Comparison of ENCODE assay signal across 15 cellular contexts in genomic region chr2:200445284-200445683, GRCh38.
"Had no signal": no experiment of that assay in that cellular context is flagged by ENCODE, and none has a peak within 500 bp of the region (broad histone marks: within the 10 kb centered on the region; RNA-seq: fewer than 3 reads in every experiment).

No MANE protein-coding gene starts in this region.

- H3K27ac ChIP-seq: ascending aorta, hepatocyte, left ventricle myocardium inferior, transverse colon, uterus had no signal

- H3K27me3 ChIP-seq: ascending aorta, hepatocyte, transverse colon, uterus had no signal

- H3K4me1 ChIP-seq: ascending aorta, uterus had no signal

- H3K4me3 ChIP-seq: ascending aorta, hepatocyte, left ventricle myocardium inferior, transverse colon, uterus had no signal

- H3K36me3 ChIP-seq: transverse colon, uterus had no signal

- DNase-seq: activated CD4-positive, alpha-beta memory T cell treated with anti-CD3 and anti-CD28 coated beads, Interleukin-2, amount 10 ng/mL, durations not matched to agents 7 days and 5 days; activated CD4-positive, alpha-beta T cell treated with anti-CD3 and anti-CD28 coated beads, Interleukin-2, amount 10 ng/mL, durations not matched to agents 24 days and 14 days; activated gamma-delta T cell treated with Interleukin-2 at 50 U/mL for 16 hours; effector memory CD4-positive, alpha-beta T cell; foreskin melanocyte; left ventricle myocardium inferior; naive thymus-derived CD8-positive, alpha-beta T cell; retina; stimulated activated CD4-positive, alpha-beta T cell treated with anti-CD3 and anti-CD28 coated beads, Interleukin-2, amount 100 ng/mL, for 48 hours; stimulated activated CD8-positive, alpha-beta memory T cell treated with anti-CD3 and anti-CD28 coated beads, Interleukin-4, amount 100 ng/mL, for 48 hours; stimulated activated naive B cell treated with anti-CD40 and anti-IgM and Interleukin-4, amounts not matched to agents 10 μg/mL and 1 μg/mL and 100 μg/mL, for 72 hours; transverse colon; uterus had no signal

- H3K4me2 ChIP-seq: hepatocyte had no signal

- H2AFZ ChIP-seq: hepatocyte had no signal

- H3K9me3 ChIP-seq: ascending aorta, left ventricle myocardium inferior, transverse colon, uterus had no signal
